In genomic region chr7:158706710-158707590, GRCh38 we compare ENCODE assay signal across 23 cellular contexts. TPM values are rescaled to one million over a fixed set of nuclear protein-coding genes. Genes with fewer than 3 reads are reported as not detected.
DNase-seq lines count a peak whose midpoint lies in the region; ATAC-seq and TF ChIP-seq lines count a peak whose summit lies in the region.
"Had no signal": no experiment of that assay in that cellular context is flagged by ENCODE, and none has a peak within 500 bp of the region (broad histone marks: within the 10 kb centered on the region; RNA-seq: fewer than 3 reads in every experiment).

No MANE protein-coding gene starts in this region.

- no peak overlapping the region for H3K18ac ChIP-seq in H9 (ENCODE audit: insufficient read length, low read depth, low read length)

- no peak overlapping the region for H3K27ac ChIP-seq in H9 (ENCODE audit: insufficient read length, low read depth, low read length)
- no peak overlapping the region for H3K27ac ChIP-seq in neural progenitor cell
- H3K27ac ChIP-seq in transverse colon, result no peak overlapping the region
- H3K27ac ChIP-seq: brain microvascular endothelial cell, colonic mucosa, prostate gland, skin epidermis had no signal

- H3K79me2 ChIP-seq in H9 (ENCODE audit: insufficient read depth, low read length), result peaks cover 7% of the 10 kb centered on the region; the same call in 1 of the 2 replicates
- peaks cover 26% of the 10 kb centered on the region for H3K79me2 ChIP-seq in neural progenitor cell (ENCODE audit: low read depth)

- H4K20me1 ChIP-seq in H9 (ENCODE audit: control insufficient read depth, insufficient read depth, insufficient read length) (no peaks in the 10 kb centered on the region), neural progenitor cell (ENCODE audit: low read depth) (peaks cover 14% of the 10 kb centered on the region)

- H3K27ac Mint-ChIP-seq in activated T-cell treated with anti-CD3 and anti-CD28 coated beads, Interleukin-2, amount 50 U/mL, for 72 hours, result no peak overlapping the region
- H3K27ac Mint-ChIP-seq in H9 (no peak overlapping the region), neural progenitor cell (no peak overlapping the region)
- H3K27ac Mint-ChIP-seq in activated T-helper 17 cell treated with anti-CD3 and anti-CD28 coated beads, Interleukin-2, amount 50 U/mL, for 72 hours, result peak overlapping the region; percentile 42

- H4K8ac ChIP-seq in H9 (replicated peaks; ENCODE audit: insufficient read length, low read depth, low read length), result no peak overlapping the region

- no peak overlapping the region for H2BK5ac ChIP-seq in H9 (ENCODE audit: insufficient read length, low read length)

- no peak for ATAC-seq in activated T-cell treated with anti-CD3 and anti-CD28 coated beads, Interleukin-2, amount 50 U/mL, for 72 hours (replicated peaks in 1 of 2)
- ATAC-seq in activated T-helper 17 cell treated with anti-CD3 and anti-CD28 coated beads, Interleukin-2, amount 50 U/mL, for 72 hours (replicated peaks), result no peak
- no peak for ATAC-seq in GM18909 (IDR thresholded peaks at IDR 0.05; ENCODE audit: poor library complexity, unreplicated experiment)
- ATAC-seq: GM12878; stimulated activated naive CD8-positive, alpha-beta T cell treated with anti-CD3 and anti-CD28 coated beads, Interleukin-15, Interleukin-2, amounts not matched to agents 100 U/mL and 50 U/mL, for 24 hours had no signal

- no peak for TF ChIP-seq EP300 in transverse colon (IDR thresholded peaks at IDR 0.05; ENCODE audit: low read depth)

- H3K9me3 Mint-ChIP-seq in activated T-cell treated with anti-CD3 and anti-CD28 coated beads, Interleukin-2, amount 50 U/mL, for 72 hours, result peaks cover 0 to 2% of the 10 kb centered on the region in 2 donors
- peaks cover 13% of the 10 kb centered on the region in 2 experiments; a peak in 4 of 5 replicates for H3K9me3 Mint-ChIP-seq in H9
- H3K9me3 Mint-ChIP-seq in activated T-helper 17 cell treated with anti-CD3 and anti-CD28 coated beads, Interleukin-2, amount 50 U/mL, for 72 hours, result no peaks in the 10 kb centered on the region
- H3K9me3 Mint-ChIP-seq in neural progenitor cell, result peaks cover 6% of the 10 kb centered on the region
- H3K9me3 Mint-ChIP-seq: activated B cell treated with CpG ODN at 0.5 μM for 24 hours had no signal

- no peak overlapping the region for H3T11ph ChIP-seq in H9 (ENCODE audit: low read length)

- peak overlapping the region; percentile 57 to 92 for H3K4me3 Mint-ChIP-seq in activated T-cell treated with anti-CD3 and anti-CD28 coated beads, Interleukin-2, amount 50 U/mL, for 72 hours
- H3K4me3 Mint-ChIP-seq in H9 (peak overlapping the region; percentile 7 to 44; a peak in 4 of 5 replicates), neural progenitor cell (peak overlapping the region; percentile 77)
- peak overlapping the region; percentile 82 for H3K4me3 Mint-ChIP-seq in activated T-helper 17 cell treated with anti-CD3 and anti-CD28 coated beads, Interleukin-2, amount 50 U/mL, for 72 hours

- H4K91ac ChIP-seq in H9 (ENCODE audit: insufficient read length, low read depth, low read length), result no peak overlapping the region

- H3K9ac ChIP-seq in H9 (ENCODE audit: extremely low read depth, insufficient read length, low read length) (no peak overlapping the region), neural progenitor cell (no peak overlapping the region)

- no peak for TF ChIP-seq POLR2A in transverse colon (IDR thresholded peaks at IDR 0.05)

- no peaks in the 10 kb centered on the region for H3K27me3 Mint-ChIP-seq in activated T-cell treated with anti-CD3 and anti-CD28 coated beads, Interleukin-2, amount 50 U/mL, for 72 hours (ENCODE audit: low read depth)
- H3K27me3 Mint-ChIP-seq in H9 (ENCODE audit: low read depth) (no peaks in the 10 kb centered on the region; the same call in 1 of the 2 replicates), neural progenitor cell (ENCODE audit: insufficient read depth, low read depth) (peaks cover 3% of the 10 kb centered on the region)
- no peaks in the 10 kb centered on the region for H3K27me3 Mint-ChIP-seq in activated T-helper 17 cell treated with anti-CD3 and anti-CD28 coated beads, Interleukin-2, amount 50 U/mL, for 72 hours

- no peak overlapping the region for H4K5ac ChIP-seq in H9 (ENCODE audit: insufficient read length, low read depth, low read length)

- H2BK12ac ChIP-seq in H9 (ENCODE audit: insufficient read length, low read depth, low read length), result no peak overlapping the region

- H3K23me2 ChIP-seq in H9 (ENCODE audit: insufficient read length, low read depth, low read length, poor library complexity, severe bottlenecking), result peaks cover 18% of the 10 kb centered on the region

- DNase-seq in activated T-cell treated with anti-CD3 and anti-CD28 coated beads, Interleukin-2, amount 50 U/mL, for 72 hours, result no peak
- DNase-seq in activated T-cell treated with anti-CD3 and anti-CD28 coated beads, Interleukin-2, amount 50 U/mL, for 1 hour, result no peak
- DNase-seq in H9, result no peak
- no peak for DNase-seq in neural progenitor cell (ENCODE audit: low spot score)
- no peak for DNase-seq in BE2C
- DNase-seq in transverse colon, result no peak
- DNase-seq: activated B cell treated with CpG ODN at 0.5 μM for 24 hours; brain microvascular endothelial cell; colonic mucosa; DMS79; IMR-90; kidney glomerular epithelial cell; NCI-H1436; NCI-H524 treated with DMSO at 0.1 percent for 48 hours; SIG-M5; stimulated activated CD4-positive, alpha-beta T cell treated with anti-CD3 and anti-CD28 coated beads, Interleukin-2, amount 100 ng/mL, for 48 hours; stimulated activated naive CD8-positive, alpha-beta T cell treated with anti-CD3 and anti-CD28 coated beads, Interleukin-15, Interleukin-2, amounts not matched to agents 100 U/mL and 50 U/mL, for 24 hours had no signal

- TF ChIP-seq CTCF in H9 (conservative IDR thresholded peaks at IDR 0.05), result no peak
- TF ChIP-seq CTCF in neural progenitor cell (IDR thresholded peaks at IDR 0.05), result no peak
- TF ChIP-seq CTCF in BE2C (IDR thresholded peaks at IDR 0.05; ENCODE audit: low read depth, low read length), result no peak
- no peak for TF ChIP-seq CTCF in transverse colon (IDR thresholded peaks at IDR 0.05)

- H3F3A ChIP-seq in neural progenitor cell (ENCODE audit: low read depth), result peaks cover 8% of the 10 kb centered on the region

- H3K4me1 ChIP-seq in H9 (ENCODE audit: insufficient read depth, low read length) (no peaks in the 10 kb centered on the region; the same call in 1 of the 2 replicates), neural progenitor cell (peaks cover 18% of the 10 kb centered on the region), BE2C (no peaks in the 10 kb centered on the region), transverse colon (peaks cover 0 to 18% (median 6%) of the 10 kb centered on the region in 4 donors)
- H3K4me1 ChIP-seq: colonic mucosa, prostate gland had no signal

- no peak overlapping the region for H3K4me3 ChIP-seq in neural progenitor cell
- no peak overlapping the region; the same call in 1 of the 2 replicates for H3K4me3 ChIP-seq in BE2C (ENCODE audit: low read depth, low read length)
- H3K4me3 ChIP-seq in transverse colon, result no peak overlapping the region
- H3K4me3 ChIP-seq: colonic mucosa, GM12878, prostate gland, skin epidermis, tibial nerve had no signal

- no peak overlapping the region for H3K4ac ChIP-seq in H9 (ENCODE audit: low read depth, low read length)

- in situ Hi-C loops in transverse colon (cut with MboI; ENCODE audit: low pct_ligation_motif_present in 1 of 4, low pct_unique_long_range_greater_than_20kb in 1 of 4, low sequenced_read_pairs in 3 of 4), result no loop called here

- no peak overlapping the region for H3K56ac ChIP-seq in H9 (ENCODE audit: insufficient read length, low read depth, low read length)

- intact Hi-C loops in transverse colon (cut with DNase I; ENCODE audit: low total_unique reads), result no loop called here

- no peak overlapping the region for H2BK120ac ChIP-seq in H9 (ENCODE audit: low read depth, low read length, poor library complexity, severe bottlenecking)

- H3K27me3 ChIP-seq in H9 (ENCODE audit: insufficient read depth, low read length), result no peaks in the 10 kb centered on the region
- no peaks in the 10 kb centered on the region for H3K27me3 ChIP-seq in neural progenitor cell
- no peaks in the 10 kb centered on the region for H3K27me3 ChIP-seq in BE2C
- no peaks in the 10 kb centered on the region for H3K27me3 ChIP-seq in transverse colon
- H3K27me3 ChIP-seq: brain microvascular endothelial cell, colonic mucosa, tibial nerve had no signal

- no peaks in the 10 kb centered on the region for H3K79me1 ChIP-seq in H9 (ENCODE audit: insufficient read depth, low read depth, low read length, poor library complexity, severe bottlenecking)

- H3K14ac ChIP-seq in H9 (ENCODE audit: insufficient read depth, low read length), result no peak overlapping the region

- H3K23ac ChIP-seq in H9 (ENCODE audit: insufficient read length, low read depth, low read length), result no peak overlapping the region

- peaks cover 28% of the 10 kb centered on the region for H3K4me1 Mint-ChIP-seq in activated T-cell treated with anti-CD3 and anti-CD28 coated beads, Interleukin-2, amount 50 U/mL, for 72 hours (ENCODE audit: low read depth)
- peaks cover 28% of the 10 kb centered on the region in 2 experiments for H3K4me1 Mint-ChIP-seq in H9
- H3K4me1 Mint-ChIP-seq in activated T-helper 17 cell treated with anti-CD3 and anti-CD28 coated beads, Interleukin-2, amount 50 U/mL, for 72 hours, result peaks cover 20% of the 10 kb centered on the region
- H3K4me1 Mint-ChIP-seq in neural progenitor cell, result peaks cover 24% of the 10 kb centered on the region

- no peak overlapping the region for H2AK5ac ChIP-seq in H9 (ENCODE audit: insufficient read length, low read length)

- H3K9me3 ChIP-seq in H9 (ENCODE audit: control insufficient read depth, low read depth, low read length) (peaks cover 10% of the 10 kb centered on the region), neural progenitor cell (ENCODE audit: low read depth) (no peaks in the 10 kb centered on the region), BE2C (no peaks in the 10 kb centered on the region), transverse colon (no peaks in the 10 kb centered on the region)
- H3K9me3 ChIP-seq: colonic mucosa, prostate gland had no signal

- H3K36me3 ChIP-seq in neural progenitor cell, result no peaks in the 10 kb centered on the region
- no peaks in the 10 kb centered on the region for H3K36me3 ChIP-seq in BE2C
- H3K36me3 ChIP-seq in transverse colon, result no peaks in the 10 kb centered on the region
- H3K36me3 ChIP-seq: brain microvascular endothelial cell, colonic mucosa, prostate gland, tibial nerve had no signal

- H3K4me2 ChIP-seq in H9 (ENCODE audit: insufficient read depth, insufficient read length, low read length), result no peak overlapping the region
- no peak overlapping the region for H3K4me2 ChIP-seq in neural progenitor cell

- no peak overlapping the region for H2AFZ ChIP-seq in H9 (ENCODE audit: low read length)
- H2AFZ ChIP-seq in neural progenitor cell (replicated peaks), result no peak overlapping the region

- no CpG with 5 or more reads among the region's 29 CpGs for WGBS in H9 (ENCODE audit: extremely low coverage, insufficient read length, low lambda C conversion rate)
- WGBS in transverse colon (ENCODE audit: low coverage in 1 of 2), 2 donors, result 94% methylated on average over 26 of the region's 29 CpGs; no CpG with 5 or more reads in 1 of the 2 donors

- H2BK15ac ChIP-seq in H9 (ENCODE audit: low read depth, low read length), result no peak overlapping the region

- no peak overlapping the region for H2BK20ac ChIP-seq in H9 (ENCODE audit: low read depth, low read length, poor library complexity, severe bottlenecking)

- peaks cover 4 to 6% of the 10 kb centered on the region in 2 donors for H3K36me3 Mint-ChIP-seq in activated T-cell treated with anti-CD3 and anti-CD28 coated beads, Interleukin-2, amount 50 U/mL, for 72 hours (ENCODE audit: insufficient read depth in 2 of 2)
- H3K36me3 Mint-ChIP-seq in H9 (ENCODE audit: insufficient read depth in 1 of 3, low read depth in 3 of 3) (peaks cover 2 to 13% (median 11%) of the 10 kb centered on the region in 3 experiments; a peak in 6 of 7 replicates), neural progenitor cell (no peaks in the 10 kb centered on the region)
- peaks cover 18% of the 10 kb centered on the region for H3K36me3 Mint-ChIP-seq in activated T-helper 17 cell treated with anti-CD3 and anti-CD28 coated beads, Interleukin-2, amount 50 U/mL, for 72 hours (ENCODE audit: low read depth)

RNA-seq across cellular contexts. Expression of gene NCAPG2, which starts 2.3 kb away (rescaled TPM):
- 100 to 1,000 TPM; 129 to 134 TPM for total RNA-seq in activated T-cell treated with anti-CD3 and anti-CD28 coated beads, Interleukin-2, amount 50 U/mL, for 72 hours
- total RNA-seq in H9 (2021) (98.6 and 99.4 TPM in 2 replicates), neural progenitor cell (ENCODE audit: low replicate concordance) (74.3 and 89.6 TPM in 2 replicates), transverse colon (1 to 10 TPM; 3.4 to 9.0 (median 4.3) TPM)
- total RNA-seq in activated T-helper 17 cell treated with anti-CD3 and anti-CD28 coated beads, Interleukin-2, amount 50 U/mL, for 72 hours, result 100 to 1,000 TPM; 129 to 141 TPM
- polyA plus RNA-seq in BE2C (2012; ENCODE audit: insufficient read depth, insufficient read length, low read depth), result 15.3 TPM

Comparison
In these comparisons a context has a peak if more than half of its experiments do, and no peak if none do; other contexts are left out.
1. H3K4me3 Mint-ChIP-seq: peak in every context shown above with its lines; median percentile 82 in activated T-helper 17 cell treated with anti-CD3 and anti-CD28 coated beads, Interleukin-2, amount 50 U/mL, for 72 hours; 77 in neural progenitor cell; 74 in activated T-cell treated with anti-CD3 and anti-CD28 coated beads, Interleukin-2, amount 50 U/mL, for 72 hours; 26 in H9.